12 cellular contexts compared by ENCODE assay signal in the genomic region with DNA sequence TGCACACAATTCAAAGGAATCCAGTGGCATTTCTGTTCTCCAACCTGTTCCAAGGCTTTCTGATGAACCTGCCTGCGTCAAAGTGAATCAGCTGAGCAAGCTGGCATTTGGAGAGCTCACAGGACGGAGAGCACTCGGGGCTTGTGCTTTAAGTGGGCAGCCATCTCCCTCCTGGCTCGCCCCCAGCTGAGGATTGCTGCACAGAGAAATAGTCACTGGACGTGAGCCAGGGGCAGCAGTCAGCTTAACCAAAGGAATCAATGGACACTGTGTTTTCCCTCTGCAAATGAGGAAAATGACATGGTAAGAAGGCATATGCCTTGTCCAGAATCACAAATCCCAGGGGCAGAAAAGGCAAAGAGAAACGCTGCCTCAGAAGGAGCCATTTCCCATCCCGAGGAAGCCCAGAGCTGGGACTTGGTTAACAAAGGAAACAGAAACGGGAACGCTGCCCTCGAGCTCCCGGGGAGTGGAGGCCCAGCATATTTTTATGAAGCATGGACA.
A peak's percentile ranks its signal among the peaks of the same experiment; 100 is the strongest.
DNase-seq lines count a peak whose midpoint lies in the region; ATAC-seq and TF ChIP-seq lines count a peak whose summit lies in the region.
"Had no signal": no experiment of that assay in that cellular context is flagged by ENCODE, and none has a peak within 500 bp of the region (broad histone marks: within the 10 kb centered on the region; RNA-seq: fewer than 3 reads in every experiment).

No MANE protein-coding gene starts in this region.

- DNase-seq in IMR-90 (peak; percentile 20), cerebellum (ENCODE audit: low spot score) (peak; percentile 62), inferior parietal cortex (ENCODE audit: extremely low spot score) (peak; percentile 80), retinal pigment epithelial cell (ENCODE audit: low read depth) (peak; percentile 96), OCI-M2 (lab: John Stamatoyannopoulos, UW; ENCODE audit: unreplicated experiment) (no peak), WERI-Rb-1 (no peak)
- DNase-seq: activated naive CD4-positive, alpha-beta T cell treated with anti-CD3 and anti-CD28 coated beads for 36 hours; CD4-positive, alpha-beta T cell; NCI-H510A had no signal

- no peak for TF ChIP-seq RAD21 in IMR-90 (IDR thresholded peaks at IDR 0.05; ENCODE audit: low read length)

- no peak overlapping the region for H3K4ac ChIP-seq in IMR-90 (ENCODE audit: low read depth, low read length)

- H4K20me1 ChIP-seq in IMR-90 (ENCODE audit: insufficient read depth, low read length), result no peaks in the 10 kb centered on the region

- H3K23ac ChIP-seq in IMR-90 (ENCODE audit: low read depth, low read length), result no peak overlapping the region

- no peak overlapping the region for H2BK120ac ChIP-seq in IMR-90 (ENCODE audit: low read depth, low read length)

- H3K9ac ChIP-seq in IMR-90 (ENCODE audit: low read depth, low read length), result no peak overlapping the region

- H3K27ac ChIP-seq in IMR-90 (ENCODE audit: insufficient read depth, low read length), result no peak overlapping the region
- H3K27ac ChIP-seq in WERI-Rb-1, result no peak overlapping the region

- no peak overlapping the region for H4K8ac ChIP-seq in IMR-90 (ENCODE audit: low read depth in 2 of 2, low read length in 2 of 2)

- no peak overlapping the region for H3K14ac ChIP-seq in IMR-90 (replicated peaks; ENCODE audit: low read depth, low read length)

- H3K79me1 ChIP-seq in IMR-90 (ENCODE audit: low read depth in 1 of 2, low read length in 2 of 2), result no peaks in the 10 kb centered on the region

- H2AK9ac ChIP-seq in IMR-90 (replicated peaks; ENCODE audit: low read depth, low read length, poor library complexity), result no peak overlapping the region

- H3K56ac ChIP-seq in IMR-90 (ENCODE audit: extremely low read depth, insufficient read depth, low read length), result no peak overlapping the region

- H3K4me1 ChIP-seq in IMR-90 (ENCODE audit: control insufficient read depth, insufficient read depth, low read length), result 0 out of 2 replicates have a peak, but pooled peaks cover 2% of the 10 kb centered on the region

- TF ChIP-seq CTCF in IMR-90 (conservative IDR thresholded peaks at IDR 0.05; ENCODE audit: low read depth, low read length), result no peak
- TF ChIP-seq CTCF in retinal pigment epithelial cell (conservative IDR thresholded peaks at IDR 0.05; ENCODE audit: low read depth, low read length), result no peak
- TF ChIP-seq CTCF in WERI-Rb-1 (IDR thresholded peaks at IDR 0.05; ENCODE audit: low read depth, low read length), result no peak

- POLR2A ChIA-PET in IMR-90 (lab: Charles Lee; ENCODE audit: unreplicated experiment), result no interaction called here

- no peak overlapping the region for H2BK20ac ChIP-seq in IMR-90 (ENCODE audit: low read depth, low read length)

- no peak overlapping the region for H2BK15ac ChIP-seq in IMR-90 (ENCODE audit: low read depth, low read length)

- H3K18ac ChIP-seq in IMR-90 (ENCODE audit: low read depth, low read length), result no peak overlapping the region

- TF ChIP-seq POLR2A in IMR-90 (IDR thresholded peaks at IDR 0.05; ENCODE audit: low read depth, low read length), result no peak

- H4K91ac ChIP-seq in IMR-90 (ENCODE audit: insufficient read depth, low read depth, low read length), result no peak overlapping the region

- no peak overlapping the region for H2BK5ac ChIP-seq in IMR-90 (ENCODE audit: low read depth, low read length, poor library complexity, severe bottlenecking)

- dilution Hi-C loops in IMR-90 (cut with HindIII; ENCODE audit: low sequenced_read_pairs, unreplicated experiment), result no loop called here

- H3K27me3 ChIP-seq in IMR-90 (ENCODE audit: control insufficient read depth, insufficient read depth, low read length) (peaks cover 8% of the 10 kb centered on the region), WERI-Rb-1 (ENCODE audit: insufficient read depth, low read depth, severe bottlenecking) (no peaks in the 10 kb centered on the region)

- H4K5ac ChIP-seq in IMR-90 (ENCODE audit: low read depth, low read length), result no peak overlapping the region

- CTCF ChIA-PET in IMR-90 (lab: Yijun Ruan, JAX), result interaction anchor here (0.5 to 0.7 kb wide), 2 partner anchors 23 to 721 kb away, joined by 3 to 4 read pairs; no protein-coding TSS in a partner anchor

- no peak overlapping the region for H2AFZ ChIP-seq in IMR-90 (replicated peaks; ENCODE audit: low read length, poor library complexity)

- peak overlapping the region; percentile 86 for H3K4me2 ChIP-seq in IMR-90 (ENCODE audit: low read depth, low read length)

- no peak overlapping the region for H2AK5ac ChIP-seq in IMR-90 (ENCODE audit: low read depth, low read length)

- BruUV-seq in IMR-90 (replicated peaks; lab: Mats Ljungman, UMichigan), result no TSS peak

- WGBS in IMR-90 (ENCODE audit: extremely low coverage in 2 of 2, insufficient read length in 1 of 2), 2 experiments, result 24% methylated on average over 4 of the region's 11 CpGs; no CpG with 5 or more reads in 1 of the 2 experiments

- H3K4me3 ChIP-seq in IMR-90 (ENCODE audit: insufficient read depth, low read depth, low read length) (peak overlapping the region; percentile 17; the same call in 1 of the 2 replicates), retinal pigment epithelial cell (ENCODE audit: low read length) (peak overlapping the region; percentile 24), WERI-Rb-1 (ENCODE audit: low read depth, low read length) (no peak overlapping the region)

- H3K36me3 ChIP-seq in IMR-90 (ENCODE audit: control insufficient read depth, insufficient read depth, low read length) (no peaks in the 10 kb centered on the region), WERI-Rb-1 (no peaks in the 10 kb centered on the region)

- ATAC-seq in IMR-90 (ENCODE audit: low read depth), result no peak; the same call in 1 of the 2 replicates
- ATAC-seq in HG03095 (IDR thresholded peaks at IDR 0.05; ENCODE audit: unreplicated experiment), result no peak
- ATAC-seq in HG02610 (IDR thresholded peaks at IDR 0.05; ENCODE audit: unreplicated experiment), result no peak
- ATAC-seq: stimulated activated memory B cell treated with anti-CD40 and anti-IgM and Interleukin-4, amounts not matched to agents 10 μg/mL and 1 μg/mL and 100 μg/mL, for 72 hours had no signal

- H3K9me1 ChIP-seq in IMR-90 (ENCODE audit: insufficient read depth, low read length), result no peaks in the 10 kb centered on the region

- intact Hi-C loops in IMR-90 (cut with micrococcal nuclease), result no loop called here

- H3K9me3 ChIP-seq in IMR-90 (ENCODE audit: control insufficient read depth, insufficient read depth, low read length) (no peaks in the 10 kb centered on the region), WERI-Rb-1 (ENCODE audit: severe bottlenecking) (no peaks in the 10 kb centered on the region)

- in situ Hi-C loops in IMR-90 (cut with MboI; ENCODE audit: low sequenced_read_pairs), result no loop called here

TF ChIP-seq in IMR-90, 13 proteins besides CTCF, POLR2A, EP300 and RAD21:
- TF ChIP-seq MAZ (IDR thresholded peaks at IDR 0.05; ENCODE audit: borderline replicate concordance, low read depth, low read length) (no peak), CHD1 (IDR thresholded peaks at IDR 0.05; ENCODE audit: low read depth, low read length) (no peak), MAFK (IDR thresholded peaks at IDR 0.05; ENCODE audit: low read depth, low read length) (no peak), MXI1 (IDR thresholded peaks at IDR 0.05; ENCODE audit: borderline replicate concordance, low read depth, low read length) (no peak), BHLHE40 (IDR thresholded peaks at IDR 0.05; ENCODE audit: low read depth, low read length) (no peak), RFX5 (IDR thresholded peaks at IDR 0.05; ENCODE audit: low read depth, low read length) (no peak), SMC3 (IDR thresholded peaks at IDR 0.05; ENCODE audit: low read depth, low read length) (no peak)
- TF ChIP-seq, protein P1, sequence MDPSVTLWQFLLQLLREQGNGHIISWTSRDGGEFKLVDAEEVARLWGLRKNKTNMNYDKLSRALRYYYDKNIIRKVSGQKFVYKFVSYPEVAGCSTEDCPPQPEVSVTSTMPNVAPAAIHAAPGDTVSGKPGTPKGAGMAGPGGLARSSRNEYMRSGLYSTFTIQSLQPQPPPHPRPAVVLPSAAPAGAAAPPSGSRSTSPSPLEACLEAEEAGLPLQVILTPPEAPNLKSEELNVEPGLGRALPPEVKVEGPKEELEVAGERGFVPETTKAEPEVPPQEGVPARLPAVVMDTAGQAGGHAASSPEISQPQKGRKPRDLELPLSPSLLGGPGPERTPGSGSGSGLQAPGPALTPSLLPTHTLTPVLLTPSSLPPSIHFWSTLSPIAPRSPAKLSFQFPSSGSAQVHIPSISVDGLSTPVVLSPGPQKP (IDR thresholded peaks at IDR 0.05; ENCODE audit: borderline replicate concordance, low read depth, low read length), result no peak
TF ChIP-seq in IMR-90: peak in this region for 0.

Comparison
In these comparisons a context has a peak if more than half of its experiments do, and no peak if none do; other contexts are left out.
1. DNase-seq: peak in IMR-90 (single experiment), cerebellum (single experiment), inferior parietal cortex (single experiment) and retinal pigment epithelial cell (single experiment); none in OCI-M2 (single experiment) and WERI-Rb-1 (single experiment).